8 cellular contexts compared by ENCODE assay signal in the genomic region with DNA sequence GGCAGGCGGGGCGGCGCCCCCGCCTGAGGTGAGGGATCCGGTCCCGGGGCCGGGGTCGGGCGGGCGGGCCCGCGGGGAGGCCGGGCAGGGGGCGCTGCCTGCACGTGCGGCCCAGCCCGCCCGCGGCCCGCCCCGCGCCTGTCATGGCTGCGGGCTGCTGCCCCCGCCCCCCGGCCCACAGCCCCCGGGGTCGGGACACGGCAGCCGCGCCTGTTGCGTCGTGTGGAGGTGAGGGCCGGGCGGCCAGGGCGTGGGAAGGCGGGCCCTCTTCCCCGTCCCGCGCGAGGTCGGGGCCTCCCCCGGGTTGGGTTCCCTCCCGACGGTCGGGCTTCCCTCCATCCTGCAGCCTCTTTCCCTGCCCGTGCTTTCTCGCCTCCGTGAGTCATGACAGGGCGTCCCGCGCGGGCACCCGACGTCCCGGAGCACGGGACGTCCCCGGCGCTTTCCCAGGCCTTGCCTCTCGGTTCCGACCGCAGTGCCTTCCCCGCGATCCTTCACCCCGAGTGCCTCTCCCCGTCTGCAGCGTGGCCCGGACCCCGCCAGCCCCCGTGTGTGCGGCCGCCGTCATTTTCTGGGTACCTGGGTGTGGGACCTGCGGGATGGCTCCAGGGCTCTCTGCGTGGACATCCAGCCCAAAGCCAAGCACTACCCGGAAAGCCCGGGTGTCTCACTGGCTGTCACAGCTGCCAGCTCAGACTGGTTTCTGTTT.
A peak's percentile ranks its signal among the peaks of the same experiment; 100 is the strongest.
DNase-seq lines count a peak whose midpoint lies in the region; ATAC-seq and TF ChIP-seq lines count a peak whose summit lies in the region.

No MANE protein-coding gene starts in this region.

- no peaks in the 10 kb centered on the region for H3K27me3 Mint-ChIP-seq in CD4-positive, CD25-positive, alpha-beta regulatory T cell
- H3K27me3 Mint-ChIP-seq in endothelial cell (ENCODE audit: unreplicated experiment), result peaks cover 4% of the 10 kb centered on the region
- H3K27me3 Mint-ChIP-seq in mesothelial cell of epicardium (ENCODE audit: low read depth), result no peaks in the 10 kb centered on the region

- no peaks in the 10 kb centered on the region for H3K9me3 Mint-ChIP-seq in CD4-positive, CD25-positive, alpha-beta regulatory T cell
- H3K9me3 Mint-ChIP-seq in endothelial cell (ENCODE audit: unreplicated experiment) (no peaks in the 10 kb centered on the region), mesothelial cell of epicardium (no peaks in the 10 kb centered on the region)

- peak overlapping the region; percentile 78 to 93 (median 79) for H3K27ac Mint-ChIP-seq in CD4-positive, CD25-positive, alpha-beta regulatory T cell
- H3K27ac Mint-ChIP-seq in endothelial cell (ENCODE audit: unreplicated experiment) (no peak overlapping the region), mesothelial cell of epicardium (peak overlapping the region; percentile 88)

- no peaks in the 10 kb centered on the region for H3K36me3 ChIP-seq in CD4-positive, CD25-positive, alpha-beta regulatory T cell (ENCODE audit: control insufficient read depth, insufficient read depth, low read length)

- H3K27ac ChIP-seq in CD4-positive, CD25-positive, alpha-beta regulatory T cell (ENCODE audit: insufficient read depth, low read length, poor library complexity, severe bottlenecking), result peak overlapping the region; percentile 57

- peak overlapping the region; percentile 93 to 96 (median 94) for H3K4me3 Mint-ChIP-seq in CD4-positive, CD25-positive, alpha-beta regulatory T cell
- H3K4me3 Mint-ChIP-seq in endothelial cell (ENCODE audit: unreplicated experiment) (peak overlapping the region; percentile 93), mesothelial cell of epicardium (peak overlapping the region; percentile 86)

- ATAC-seq in CD4-positive, CD25-positive, alpha-beta regulatory T cell (ENCODE audit: low read depth in 2 of 2), result peak; percentile 3 to 9
- ATAC-seq in GM21360 (IDR thresholded peaks at IDR 0.05; ENCODE audit: unreplicated experiment), result peak; percentile 13

- peaks cover 6 to 32% (median 20%) of the 10 kb centered on the region in 4 donors for H3K4me1 Mint-ChIP-seq in CD4-positive, CD25-positive, alpha-beta regulatory T cell
- H3K4me1 Mint-ChIP-seq in endothelial cell (ENCODE audit: unreplicated experiment) (peaks cover 17% of the 10 kb centered on the region), mesothelial cell of epicardium (peaks cover 37% of the 10 kb centered on the region)

- no peaks in the 10 kb centered on the region for H3K36me3 Mint-ChIP-seq in CD4-positive, CD25-positive, alpha-beta regulatory T cell
- H3K36me3 Mint-ChIP-seq in endothelial cell (ENCODE audit: low read depth, unreplicated experiment) (peaks cover 7% of the 10 kb centered on the region), mesothelial cell of epicardium (no peaks in the 10 kb centered on the region)

- no peaks in the 10 kb centered on the region for H3K9me3 ChIP-seq in CD4-positive, CD25-positive, alpha-beta regulatory T cell (ENCODE audit: control insufficient read depth in 2 of 2, low read length in 2 of 2)

- no peak for TF ChIP-seq CTCF in endothelial cell (IDR thresholded peaks at IDR 0.05; ENCODE audit: unreplicated experiment)
- TF ChIP-seq CTCF in mesothelial cell of epicardium (IDR thresholded peaks at IDR 0.05; ENCODE audit: unreplicated experiment), result no peak

- H3K27me3 ChIP-seq in CD4-positive, CD25-positive, alpha-beta regulatory T cell (ENCODE audit: control insufficient read depth, insufficient read depth, low read length), result no peaks in the 10 kb centered on the region

- H3K4me3 ChIP-seq in CD4-positive, CD25-positive, alpha-beta regulatory T cell (ENCODE audit: low read depth, low read length), result peak overlapping the region; percentile 62

- peak; percentile 42 to 63 (median 43) for DNase-seq in CD4-positive, CD25-positive, alpha-beta regulatory T cell
- DNase-seq in NAMALWA (ENCODE audit: low spot score) (peak; percentile 52), endothelial cell (ENCODE audit: low spot score) (peak; percentile 52), mesothelial cell of epicardium (ENCODE audit: low spot score in 2 of 2, unreplicated experiment in 2 of 2) (peak; percentile 25 to 46), NCI-H510A treated with DMSO at 0.1 percent for 48 hours (lab: John Stamatoyannopoulos, UW) (no peak)
- peak; percentile 53 for DNase-seq in activated CD8-positive, alpha-beta memory T cell treated with anti-CD3 and anti-CD28 coated beads, Interleukin-2, amount 50 U/mL, for 4 hours
- DNase-seq in stimulated activated CD8-positive, alpha-beta memory T cell treated with anti-CD3 and anti-CD28 coated beads, Interleukin-15, amount 100 ng/mL, for 4 hours (ENCODE audit: low read depth in 2 of 2), result peak; percentile 32 to 42

- peaks cover 9% of the 10 kb centered on the region for H3K4me1 ChIP-seq in CD4-positive, CD25-positive, alpha-beta regulatory T cell (ENCODE audit: control insufficient read depth, insufficient read depth, low read length, poor library complexity, severe bottlenecking)
